In the genomic region with DNA sequence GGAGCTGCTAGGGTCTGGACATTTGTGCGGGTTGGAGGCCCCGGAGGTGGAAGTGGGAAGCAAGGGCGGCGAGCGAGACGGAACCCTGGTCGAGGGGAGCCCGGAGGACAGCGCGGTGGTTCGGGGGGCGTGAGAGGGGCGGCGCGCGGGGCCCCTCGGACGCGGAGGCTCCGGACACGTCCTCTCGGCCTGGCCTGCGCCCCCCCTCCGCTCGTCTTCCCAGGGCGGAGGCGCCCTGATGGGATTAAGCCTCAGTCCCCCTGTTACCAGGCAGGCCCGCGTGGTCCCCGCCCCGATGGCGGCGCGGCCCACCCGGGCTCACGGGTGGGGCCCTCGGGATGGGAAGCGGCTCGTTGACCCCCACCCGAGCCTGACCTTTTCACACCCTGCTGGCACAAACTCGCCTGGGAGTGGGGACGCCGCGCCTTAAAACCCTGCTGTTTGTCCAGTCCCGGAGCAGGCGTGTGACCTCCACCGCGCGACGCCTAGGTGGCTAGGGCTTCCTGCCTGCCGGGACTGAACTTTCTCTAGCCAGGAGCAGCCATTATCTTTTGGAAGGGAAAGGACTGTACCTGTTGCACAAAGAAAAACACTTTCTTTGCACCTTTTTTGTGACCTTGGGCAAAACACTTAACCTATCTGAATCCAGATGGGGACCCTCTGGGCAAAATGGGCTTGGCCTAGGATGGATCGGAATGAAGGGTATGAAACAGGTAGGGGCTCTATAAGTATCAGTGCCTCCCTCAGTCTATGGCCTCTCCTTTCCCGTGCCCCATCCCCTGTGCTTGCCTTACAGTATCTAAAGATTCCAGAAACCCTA, we compare ENCODE assay signal across 8 cellular contexts. TPM values are rescaled to one million over a fixed set of nuclear protein-coding genes. Genes with fewer than 3 reads are reported as not detected.
DNase-seq lines count a peak whose midpoint lies in the region; ATAC-seq lines count a peak whose summit lies in the region.

No MANE protein-coding gene starts in this region.

- CTCF ChIA-PET in activated naive CD4-positive, alpha-beta T cell treated with anti-CD3 and anti-CD28 coated beads, Interleukin-2, amount 10 ng/mL, durations not matched to agents 7 days and 5 days (lab: Charles Lee), result interaction anchor here (5.0 to 9.8 kb wide), 2 partner anchors 97 to 104 kb away, joined by 21 to 115 read pairs; no protein-coding TSS in a partner anchor

- H3K27ac ChIP-seq in cingulate gyrus (ENCODE audit: low read depth, low read length), result peak overlapping the region; percentile 72
- H3K27ac ChIP-seq in urinary bladder (ENCODE audit: low read depth), result no peak overlapping the region

- peak overlapping the region; percentile 76 for H3K4me3 Mint-ChIP-seq in activated naive CD4-positive, alpha-beta T cell treated with anti-CD3 and anti-CD28 coated beads, Interleukin-2, amount 10 ng/mL, durations not matched to agents 7 days and 5 days
- peak overlapping the region; percentile 30 for H3K4me3 Mint-ChIP-seq in memory B cell

- peak overlapping the region; percentile 66 for H3K4me3 ChIP-seq in urinary bladder (ENCODE audit: low read depth, low read length)

- peaks cover 33% of the 10 kb centered on the region for H3K4me1 Mint-ChIP-seq in activated naive CD4-positive, alpha-beta T cell treated with anti-CD3 and anti-CD28 coated beads, Interleukin-2, amount 10 ng/mL, durations not matched to agents 7 days and 5 days
- peaks cover 4% of the 10 kb centered on the region for H3K4me1 Mint-ChIP-seq in memory B cell

- no peaks in the 10 kb centered on the region for H3K9me3 Mint-ChIP-seq in activated naive CD4-positive, alpha-beta T cell treated with anti-CD3 and anti-CD28 coated beads, Interleukin-2, amount 10 ng/mL, durations not matched to agents 7 days and 5 days
- no peaks in the 10 kb centered on the region for H3K9me3 Mint-ChIP-seq in memory B cell

- H3K36me3 Mint-ChIP-seq in activated naive CD4-positive, alpha-beta T cell treated with anti-CD3 and anti-CD28 coated beads, Interleukin-2, amount 10 ng/mL, durations not matched to agents 7 days and 5 days, result no peaks in the 10 kb centered on the region
- H3K36me3 Mint-ChIP-seq in memory B cell, result peaks cover 1% of the 10 kb centered on the region

- no peaks in the 10 kb centered on the region for H3K36me3 ChIP-seq in urinary bladder (ENCODE audit: insufficient read depth)

- H3K27ac Mint-ChIP-seq in activated naive CD4-positive, alpha-beta T cell treated with anti-CD3 and anti-CD28 coated beads, Interleukin-2, amount 10 ng/mL, durations not matched to agents 7 days and 5 days, result no peak overlapping the region
- H3K27ac Mint-ChIP-seq in memory B cell, result peak overlapping the region; percentile 12

- no peaks in the 10 kb centered on the region for H3K4me1 ChIP-seq in urinary bladder (ENCODE audit: insufficient read depth)

- DNase-seq in activated naive CD4-positive, alpha-beta T cell treated with anti-CD3 and anti-CD28 coated beads, Interleukin-2, amount 10 ng/mL, durations not matched to agents 7 days and 5 days, result peak; percentile 23
- DNase-seq in activated naive CD4-positive, alpha-beta T cell (lab: John Stamatoyannopoulos, UW), result no peak
- DNase-seq in memory B cell (ENCODE audit: low spot score in 2 of 2), result no peak
- DNase-seq in NCI-H345 treated with DMSO at 0.1 percent for 48 hours (lab: John Stamatoyannopoulos, UW; ENCODE audit: unreplicated experiment), result no peak
- DNase-seq in activated CD8-positive, alpha-beta memory T cell treated with anti-CD3 and anti-CD28 coated beads for 24 hours, result no peak

- WGBS in urinary bladder, result 7% methylated on average over 53 of the region's 53 CpGs

- H3K27me3 Mint-ChIP-seq in activated naive CD4-positive, alpha-beta T cell treated with anti-CD3 and anti-CD28 coated beads, Interleukin-2, amount 10 ng/mL, durations not matched to agents 7 days and 5 days, result peaks cover 65% of the 10 kb centered on the region
- H3K27me3 Mint-ChIP-seq in memory B cell, result peaks cover 32% of the 10 kb centered on the region

- ATAC-seq in memory B cell (ENCODE audit: low read depth) (no peak), HG02588 (IDR thresholded peaks at IDR 0.05; ENCODE audit: unreplicated experiment) (no peak)

RNA-seq across cellular contexts. Expression of a gene that starts 1.0 kb away (rescaled TPM):
- total RNA-seq in urinary bladder, result 19.0 TPM
- 13.0 TPM for polyA plus RNA-seq in urinary bladder

RNA-seq across cellular contexts. Expression of a gene that starts 7.0 kb away (rescaled TPM):
- total RNA-seq in urinary bladder, result not detected
- not detected for polyA plus RNA-seq in urinary bladder
